In the genomic region with DNA sequence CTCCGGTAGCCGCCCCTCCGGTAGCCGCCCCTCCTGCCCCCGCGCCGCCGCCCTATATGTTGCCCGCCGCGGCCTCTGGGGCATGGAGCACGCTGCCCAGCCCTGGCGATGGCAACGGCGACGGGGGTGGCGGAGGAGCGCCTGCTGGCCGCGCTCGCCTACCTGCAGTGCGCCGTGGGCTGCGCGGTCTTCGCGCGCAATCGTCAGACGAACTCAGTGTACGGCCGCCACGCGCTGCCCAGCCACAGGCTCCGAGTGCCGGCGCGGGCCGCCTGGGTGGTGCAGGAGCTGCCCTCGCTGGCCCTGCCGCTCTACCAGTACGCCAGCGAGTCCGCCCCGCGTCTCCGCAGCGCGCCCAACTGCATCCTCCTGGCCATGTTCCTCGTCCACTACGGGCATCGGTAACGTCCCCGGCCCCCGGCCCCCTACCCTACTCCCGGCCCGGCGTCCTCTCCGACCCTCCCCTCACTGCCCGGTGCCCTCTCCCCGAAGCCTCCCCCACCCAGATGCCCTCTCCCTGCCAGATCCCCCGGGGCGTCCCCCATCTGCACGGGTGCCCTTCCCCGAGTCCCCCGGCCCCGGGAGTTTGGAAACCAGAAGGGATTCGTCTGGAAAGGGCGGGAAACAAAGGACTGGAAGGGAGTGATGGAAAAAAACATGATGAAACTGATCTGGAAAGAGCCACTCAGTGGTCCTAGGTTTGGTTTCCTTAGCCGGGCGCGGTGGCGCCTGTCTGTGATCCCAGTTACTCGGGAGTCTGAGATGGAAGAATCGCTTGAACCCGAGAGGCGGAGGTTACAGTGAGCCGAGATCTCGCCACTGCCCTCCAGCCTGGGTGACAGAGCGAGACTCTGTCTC, we compare ENCODE assay signal across 7 cellular contexts. TPM values are rescaled to one million over a fixed set of nuclear protein-coding genes. Genes with fewer than 3 reads are reported as not detected.
DNase-seq lines count a peak whose midpoint lies in the region; ATAC-seq and TF ChIP-seq lines count a peak whose summit lies in the region.

No MANE protein-coding gene starts in this region.

- DNase-seq in DMS53 treated with DMSO at 0.1 percent for 48 hours (lab: John Stamatoyannopoulos, UW; ENCODE audit: unreplicated experiment): peak; percentile 15
- no peak for DNase-seq in OCI-LY7 (ENCODE audit: low spot score)
- DNase-seq in central memory CD8-positive, alpha-beta T cell (ENCODE audit: low spot score in 2 of 2): no peak
- peak in 1 of 2 donors; percentile 33 for DNase-seq in left colon

- intact Hi-C loops in OCI-LY7 (cut with micrococcal nuclease; ENCODE audit: unreplicated experiment): loop anchor here (1.0 to 10.0 kb wide), 6 partner anchors 19 to 879 kb away; partner anchors contain the start of gene TENT4A
- intact Hi-C loops in left colon (cut with DNase I, micrococcal nuclease): loop anchor here in 1 of 2 donors (10.0 kb wide), 1 partner anchor 71 kb away; no protein-coding TSS in a partner anchor

- no TSS peak for BruUV-seq in OCI-LY7 (replicated peaks; lab: Mats Ljungman, UMichigan)

- H3K9me3 Mint-ChIP-seq in central memory CD8-positive, alpha-beta T cell: no peaks in the 10 kb centered on the region
- H3K9me3 Mint-ChIP-seq in stimulated activated naive CD8-positive, alpha-beta T cell treated with anti-CD3 and anti-CD28 coated beads, Interleukin-15, Interleukin-2, amounts not matched to agents 100 ng/mL and 50 ng/mL, for 24 hours: no peaks in the 10 kb centered on the region

- H3K4me2 ChIP-seq in OCI-LY7 (ENCODE audit: low read length): peak overlapping the region; percentile 96

- H4K20me1 ChIP-seq in OCI-LY7 (ENCODE audit: insufficient read depth, low read length): peaks cover 28% of the 10 kb centered on the region; the same call in 1 of the 2 replicates

- ATAC-seq in GM19035 (IDR thresholded peaks at IDR 0.05; ENCODE audit: unreplicated experiment): peak; percentile 55
- ATAC-seq in HG03135 (IDR thresholded peaks at IDR 0.05; ENCODE audit: unreplicated experiment): peak; percentile 51
- ATAC-seq in central memory CD8-positive, alpha-beta T cell (replicated peaks; ENCODE audit: extremely low read depth, poor library complexity, severe bottlenecking): peak; percentile 56
- peak; percentile 71 for ATAC-seq in left colon

- H3K4me3 ChIP-seq in OCI-LY7 (ENCODE audit: low read depth, low read length, poor library complexity, severe bottlenecking): peak overlapping the region; percentile 97

- peaks cover 19% of the 10 kb centered on the region for H3K4me1 ChIP-seq in OCI-LY7 (ENCODE audit: insufficient read depth, low read length, poor library complexity, severe bottlenecking)

- peaks cover 38% of the 10 kb centered on the region for H3K36me3 ChIP-seq in OCI-LY7 (ENCODE audit: insufficient read depth, low read length)

- no peak for TF ChIP-seq CTCF in OCI-LY7 (conservative IDR thresholded peaks at IDR 0.05; ENCODE audit: low read length)

- peaks cover 53% of the 10 kb centered on the region for H3K79me2 ChIP-seq in OCI-LY7 (ENCODE audit: insufficient read depth, low read depth, low read length)

- CTCF ChIA-PET in OCI-LY7 (lab: Charles Lee; ENCODE audit: unreplicated experiment): interaction anchor here (0.6 to 1.5 kb wide), 2 partner anchors 94 to 96 kb away, joined by 4 to 7 read pairs; no protein-coding TSS in a partner anchor

- H2AFZ ChIP-seq in OCI-LY7 (ENCODE audit: low read length): peak overlapping the region; percentile 73; the same call in 1 of the 2 replicates

- H3K36me3 Mint-ChIP-seq in central memory CD8-positive, alpha-beta T cell (ENCODE audit: insufficient read depth): peaks cover 34% of the 10 kb centered on the region
- peaks cover 39% of the 10 kb centered on the region for H3K36me3 Mint-ChIP-seq in stimulated activated naive CD8-positive, alpha-beta T cell treated with anti-CD3 and anti-CD28 coated beads, Interleukin-15, Interleukin-2, amounts not matched to agents 100 ng/mL and 50 ng/mL, for 24 hours (ENCODE audit: low read depth)

- peak overlapping the region; percentile 96 for H3K27ac Mint-ChIP-seq in central memory CD8-positive, alpha-beta T cell (ENCODE audit: low read depth)
- peak overlapping the region; percentile 98 for H3K27ac Mint-ChIP-seq in stimulated activated naive CD8-positive, alpha-beta T cell treated with anti-CD3 and anti-CD28 coated beads, Interleukin-15, Interleukin-2, amounts not matched to agents 100 ng/mL and 50 ng/mL, for 24 hours

- no peak overlapping the region for H3K27ac ChIP-seq in OCI-LY7 (ENCODE audit: low read depth, low read length, poor library complexity, severe bottlenecking)

- H3K4me1 Mint-ChIP-seq in central memory CD8-positive, alpha-beta T cell: peaks cover 52% of the 10 kb centered on the region
- H3K4me1 Mint-ChIP-seq in stimulated activated naive CD8-positive, alpha-beta T cell treated with anti-CD3 and anti-CD28 coated beads, Interleukin-15, Interleukin-2, amounts not matched to agents 100 ng/mL and 50 ng/mL, for 24 hours (ENCODE audit: low read depth): peaks cover 46% of the 10 kb centered on the region

- no peaks in the 10 kb centered on the region for H3K27me3 Mint-ChIP-seq in central memory CD8-positive, alpha-beta T cell
- no peaks in the 10 kb centered on the region for H3K27me3 Mint-ChIP-seq in stimulated activated naive CD8-positive, alpha-beta T cell treated with anti-CD3 and anti-CD28 coated beads, Interleukin-15, Interleukin-2, amounts not matched to agents 100 ng/mL and 50 ng/mL, for 24 hours

- POLR2A ChIA-PET in OCI-LY7 (lab: Charles Lee): interaction anchor here (1.0 to 2.8 kb wide), 9 partner anchors 15 to 94 kb away, joined by 3 to 20 read pairs (median 7); partner anchors contain the start of gene TENT4A

- no peaks in the 10 kb centered on the region for H3K9me3 ChIP-seq in OCI-LY7 (ENCODE audit: low read length)

- peak overlapping the region; percentile 91 for H3K4me3 Mint-ChIP-seq in central memory CD8-positive, alpha-beta T cell
- peak overlapping the region; percentile 100 for H3K4me3 Mint-ChIP-seq in stimulated activated naive CD8-positive, alpha-beta T cell treated with anti-CD3 and anti-CD28 coated beads, Interleukin-15, Interleukin-2, amounts not matched to agents 100 ng/mL and 50 ng/mL, for 24 hours

- no peaks in the 10 kb centered on the region for H3K9me2 ChIP-seq in OCI-LY7 (ENCODE audit: insufficient read depth, low read length)

RNA-seq across cellular contexts. Expression of gene SRD5A1, which starts 0.5 kb away (rescaled TPM):
- total RNA-seq in OCI-LY7 (2014; rRNA removed; shearing (Covaris generic)): 16.7 and 31.6 TPM in 2 replicates
- 31.9 and 32.5 TPM in 2 replicates for total RNA-seq in OCI-LY7 (2022)
- 10 to 100 TPM; 16.3 to 18.9 TPM for total RNA-seq in left colon

RNA-seq across cellular contexts. Expression of gene NSUN2, which starts 0.9 kb away (rescaled TPM):
- total RNA-seq in OCI-LY7 (2014; rRNA removed; shearing (Covaris generic)): 88.1 and 88.9 TPM in 2 replicates
- total RNA-seq in OCI-LY7 (2022) (122 and 139 TPM in 2 replicates), left colon (10 to 100 TPM; 49.2 to 56.7 TPM)
